In the genomic region with DNA sequence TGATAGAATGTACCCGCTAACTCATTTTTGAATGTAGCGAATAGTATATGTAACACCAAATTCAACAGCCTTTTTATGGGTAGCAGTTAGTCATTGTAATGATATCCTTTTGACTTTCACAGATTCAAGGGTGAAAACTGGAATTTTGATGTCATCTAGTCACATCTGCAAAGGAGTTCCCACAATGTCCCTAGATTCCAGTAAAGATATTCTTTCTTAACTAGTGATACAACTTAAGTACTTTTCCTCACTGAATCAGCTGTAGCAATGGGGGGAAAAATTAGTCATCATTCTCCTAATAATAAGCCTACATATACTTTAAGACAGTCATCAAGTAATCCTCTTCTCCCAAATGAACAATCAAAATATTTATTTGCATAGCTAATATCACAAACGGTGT, we compare ENCODE assay signal across 27 cellular contexts.
"Had no signal": no experiment of that assay in that cellular context is flagged by ENCODE, and none has a peak within 500 bp of the region (broad histone marks: within the 10 kb centered on the region; RNA-seq: fewer than 3 reads in every experiment).

No MANE protein-coding gene starts in this region.

- H3K36me3 ChIP-seq: gastrocnemius medialis, heart right ventricle, lower lobe of right lung, ovary, sigmoid colon, spleen, tibial artery had no signal

- DNase-seq: cortex of kidney; dorsolateral prefrontal cortex; effector CD4-positive, alpha-beta T cell; gastrocnemius medialis; glutamatergic neuron; heart right ventricle; hippocampal formation; islet precursor cell; kidney glomerular epithelial cell; left colon; left ventricle myocardium superior; lower lobe of right lung; natural killer cell; occipital lobe; ovary; posterior cingulate gyrus; psoas muscle; right cardiac atrium; sigmoid colon; spleen; stimulated activated CD4-positive, alpha-beta T cell treated with anti-CD3 and anti-CD28 coated beads, Interleukin-4, amount 100 ng/mL, for 4 hours; stimulated activated naive CD8-positive, alpha-beta T cell treated with anti-CD3 and anti-CD28 coated beads, Interleukin-15, Interleukin-2, amounts not matched to agents 100 U/mL and 50 U/mL, for 24 hours; substantia nigra; testis; tibial artery had no signal

- H3K27ac ChIP-seq: gastrocnemius medialis, heart right ventricle, lower lobe of right lung, ovary, psoas muscle, sigmoid colon, skin epidermis, spleen, testis, tibial artery had no signal

- ATAC-seq: gastrocnemius medialis; heart right ventricle; left colon; left ventricle myocardium superior; lower lobe of right lung; natural killer cell; psoas muscle; right cardiac atrium; stimulated activated memory B cell treated with anti-CD40 and anti-IgM and Interleukin-4, amounts not matched to agents 10 μg/mL and 1 μg/mL and 100 μg/mL, for 72 hours; stimulated activated naive CD8-positive, alpha-beta T cell treated with anti-CD3 and anti-CD28 coated beads, Interleukin-15, Interleukin-2, amounts not matched to agents 100 U/mL and 50 U/mL, for 24 hours had no signal

- H3K27me3 ChIP-seq: dorsolateral prefrontal cortex, gastrocnemius medialis, heart right ventricle, ovary, sigmoid colon, spleen, testis, tibial artery had no signal

- H3K4me3 ChIP-seq: dorsolateral prefrontal cortex, gastrocnemius medialis, heart right ventricle, lower lobe of right lung, ovary, psoas muscle, sigmoid colon, skin epidermis, spleen, testis, tibial artery had no signal

- H3K4me1 ChIP-seq: psoas muscle, sigmoid colon, testis had no signal

- H3K9me3 ChIP-seq: gastrocnemius medialis, heart right ventricle, lower lobe of right lung, ovary, psoas muscle, sigmoid colon, spleen, testis, tibial artery had no signal
